ENCODE assay signal across 13 cellular contexts in genomic region chr7:139773372-139773771, GRCh38. TPM values are rescaled to one million over a fixed set of nuclear protein-coding genes. Genes with fewer than 3 reads are reported as not detected.
DNase-seq lines count a peak whose midpoint lies in the region; ATAC-seq and TF ChIP-seq lines count a peak whose summit lies in the region.
"Had no signal": no experiment of that assay in that cellular context is flagged by ENCODE, and none has a peak within 500 bp of the region (broad histone marks: within the 10 kb centered on the region; RNA-seq: fewer than 3 reads in every experiment).

No MANE protein-coding gene starts in this region.

- no peaks in the 10 kb centered on the region for H3K27me3 Mint-ChIP-seq in CD4-positive, alpha-beta T cell
- no peaks in the 10 kb centered on the region for H3K27me3 Mint-ChIP-seq in activated naive CD8-positive, alpha-beta T cell treated with anti-CD3 and anti-CD28 coated beads, Interleukin-2, amount 10 ng/mL, durations not matched to agents 7 days and 5 days
- no peaks in the 10 kb centered on the region for H3K27me3 Mint-ChIP-seq in osteocyte (ENCODE audit: unreplicated experiment)

- peaks cover 81% of the 10 kb centered on the region for H3K4me1 Mint-ChIP-seq in CD4-positive, alpha-beta T cell (ENCODE audit: low read depth)
- H3K4me1 Mint-ChIP-seq in activated naive CD8-positive, alpha-beta T cell treated with anti-CD3 and anti-CD28 coated beads, Interleukin-2, amount 10 ng/mL, durations not matched to agents 7 days and 5 days: peaks cover 48% of the 10 kb centered on the region
- peaks cover 71% of the 10 kb centered on the region for H3K4me1 Mint-ChIP-seq in osteocyte (ENCODE audit: unreplicated experiment)

- H3K27me3 ChIP-seq in CD4-positive, alpha-beta T cell (ENCODE audit: control insufficient read depth, insufficient read depth, low read length): no peaks in the 10 kb centered on the region
- H3K27me3 ChIP-seq: esophagus squamous epithelium had no signal

- no peak for TF ChIP-seq CTCF in CD4-positive, alpha-beta T cell (IDR thresholded peaks at IDR 0.05)
- no peak for TF ChIP-seq CTCF in osteocyte (IDR thresholded peaks at IDR 0.05)
- no peak for TF ChIP-seq CTCF in mucosa of descending colon (IDR thresholded peaks at IDR 0.05)

- no peak overlapping the region for H3K4me3 ChIP-seq in mucosa of descending colon
- H3K4me3 ChIP-seq: esophagus squamous epithelium had no signal

- peaks cover 12% of the 10 kb centered on the region for H3K4me1 ChIP-seq in mucosa of descending colon (ENCODE audit: low read depth)

- POLR2A ChIA-PET in CD4-positive, alpha-beta T cell (lab: Charles Lee): no interaction called here
- POLR2A ChIA-PET in activated naive CD8-positive, alpha-beta T cell treated with anti-CD3 and anti-CD28 coated beads, Interleukin-2, amount 10 ng/mL, durations not matched to agents 7 days and 5 days (lab: Charles Lee): no interaction called here

- CTCF ChIA-PET in CD4-positive, alpha-beta T cell (lab: Charles Lee): no interaction called here

- DNase-seq in CD4-positive, alpha-beta T cell: no peak
- DNase-seq in activated naive CD8-positive, alpha-beta T cell treated with anti-CD3 and anti-CD28 coated beads, Interleukin-2, amount 10 ng/mL, durations not matched to agents 7 days and 5 days: no peak
- DNase-seq in osteocyte (ENCODE audit: extremely low spot score, unreplicated experiment) (no peak), germinal center (ENCODE audit: low spot score) (no peak), mucosa of descending colon (no peak), anterior cingulate cortex (lab: John Stamatoyannopoulos, UW) (no peak)
- no peak for DNase-seq in stimulated activated CD4-positive, alpha-beta T cell treated with anti-CD3 and anti-CD28 coated beads, Interleukin-1b, Interleukin-23, amount 100 ng/mL, for 48 hours
- DNase-seq: esophagus squamous epithelium; GF-D8; NCI-H1436 treated with DMSO at 0.1 percent for 48 hours; NCI-H774; stimulated activated CD4-positive, alpha-beta T cell treated with anti-CD3 and anti-CD28 coated beads, Interleukin-2, amount 100 ng/mL, for 48 hours had no signal

- peaks cover 35% of the 10 kb centered on the region for H3K36me3 Mint-ChIP-seq in CD4-positive, alpha-beta T cell (ENCODE audit: low read depth)
- peaks cover 8% of the 10 kb centered on the region for H3K36me3 Mint-ChIP-seq in activated naive CD8-positive, alpha-beta T cell treated with anti-CD3 and anti-CD28 coated beads, Interleukin-2, amount 10 ng/mL, durations not matched to agents 7 days and 5 days
- H3K36me3 Mint-ChIP-seq in osteocyte (ENCODE audit: unreplicated experiment): peaks cover 9% of the 10 kb centered on the region

- H3K9me3 ChIP-seq in CD4-positive, alpha-beta T cell (ENCODE audit: control insufficient read depth, low read length): no peaks in the 10 kb centered on the region
- no peaks in the 10 kb centered on the region for H3K9me3 ChIP-seq in mucosa of descending colon
- H3K9me3 ChIP-seq: esophagus squamous epithelium had no signal

- peak overlapping the region; percentile 0 for H3K4me3 Mint-ChIP-seq in CD4-positive, alpha-beta T cell
- peak overlapping the region; percentile 15 for H3K4me3 Mint-ChIP-seq in activated naive CD8-positive, alpha-beta T cell treated with anti-CD3 and anti-CD28 coated beads, Interleukin-2, amount 10 ng/mL, durations not matched to agents 7 days and 5 days
- H3K4me3 Mint-ChIP-seq in osteocyte (ENCODE audit: unreplicated experiment): peak overlapping the region; percentile 23

- peak overlapping the region; percentile 79 for H3K27ac Mint-ChIP-seq in CD4-positive, alpha-beta T cell
- no peak overlapping the region for H3K27ac Mint-ChIP-seq in activated naive CD8-positive, alpha-beta T cell treated with anti-CD3 and anti-CD28 coated beads, Interleukin-2, amount 10 ng/mL, durations not matched to agents 7 days and 5 days
- peak overlapping the region; percentile 97 for H3K27ac Mint-ChIP-seq in osteocyte (ENCODE audit: unreplicated experiment)

- intact Hi-C loops in CD4-positive, alpha-beta T cell (cut with DNase I, micrococcal nuclease): loop anchor here in 1 of 2 experiments (5.0 to 10.0 kb wide), 4 partner anchors 126 to 621 kb away; partner anchors contain the start of gene SLC37A3
- intact Hi-C loops in mucosa of descending colon (cut with DNase I, micrococcal nuclease): loop anchor here (5.0 to 10.0 kb wide), 3 partner anchors 126 to 231 kb away; no protein-coding TSS in a partner anchor

- no peak for ATAC-seq in CD4-positive, alpha-beta T cell (ENCODE audit: poor library complexity)
- ATAC-seq in HG03378 (IDR thresholded peaks at IDR 0.05; ENCODE audit: unreplicated experiment): peak; percentile 31
- ATAC-seq in activated naive CD8-positive, alpha-beta T cell treated with anti-CD3 and anti-CD28 coated beads, Interleukin-2, amount 10 ng/mL, durations not matched to agents 7 days and 5 days (ENCODE audit: low read depth): peak; percentile 50
- ATAC-seq in mucosa of descending colon: no peak

- H3K36me3 ChIP-seq in mucosa of descending colon (ENCODE audit: low read depth): no peaks in the 10 kb centered on the region

- H3K27ac ChIP-seq in CD4-positive, alpha-beta T cell (ENCODE audit: low read depth, low read length): no peak overlapping the region

- no peaks in the 10 kb centered on the region for H3K9me3 Mint-ChIP-seq in CD4-positive, alpha-beta T cell
- H3K9me3 Mint-ChIP-seq in activated naive CD8-positive, alpha-beta T cell treated with anti-CD3 and anti-CD28 coated beads, Interleukin-2, amount 10 ng/mL, durations not matched to agents 7 days and 5 days: no peaks in the 10 kb centered on the region
- no peaks in the 10 kb centered on the region for H3K9me3 Mint-ChIP-seq in osteocyte (ENCODE audit: unreplicated experiment)

RNA-seq across cellular contexts. Expression of gene HIPK2, which starts 4.4 kb away (rescaled TPM):
- total RNA-seq in CD4-positive, alpha-beta T cell: 10 to 100 TPM; 36.5 to 37.0 TPM
- total RNA-seq in activated naive CD8-positive, alpha-beta T cell treated with anti-CD3 and anti-CD28 coated beads, Interleukin-2, amount 10 ng/mL, durations not matched to agents 7 days and 5 days: 10 to 100 TPM; 18.4 to 19.5 TPM
- total RNA-seq in osteocyte: 90.8 and 96.9 TPM in 2 replicates
- total RNA-seq in mucosa of descending colon: 10 to 100 TPM; 29.9 to 63.6 (median 39.9) TPM

RNA-seq across cellular contexts. Expression of gene TBXAS1, which starts 55.7 kb away (rescaled TPM):
- total RNA-seq in CD4-positive, alpha-beta T cell: 1 to 10 TPM; 5.5 to 6.0 TPM
- total RNA-seq in activated naive CD8-positive, alpha-beta T cell treated with anti-CD3 and anti-CD28 coated beads, Interleukin-2, amount 10 ng/mL, durations not matched to agents 7 days and 5 days: 1 to 10 TPM; 2.1 to 3.0 TPM
- total RNA-seq in osteocyte (2.9 and 3.5 TPM in 2 replicates), mucosa of descending colon (10 to 100 TPM in 1 of 3 donors, 1 to 10 TPM in 2; 9.4 to 15.6 (median 9.7) TPM)

Comparison
In these comparisons a context has a peak if more than half of its experiments do, and no peak if none do; other contexts are left out.
1. ATAC-seq: peak in HG03378 (single experiment) and activated naive CD8-positive, alpha-beta T cell treated with anti-CD3 and anti-CD28 coated beads, Interleukin-2, amount 10 ng/mL, durations not matched to agents 7 days and 5 days (single experiment); none in CD4-positive, alpha-beta T cell (single experiment) and mucosa of descending colon (single experiment).
2. Peak in every context shown above with its lines, with median percentiles within 50 percentile points of each other: H3K4me3 Mint-ChIP-seq.